In the genomic region with DNA sequence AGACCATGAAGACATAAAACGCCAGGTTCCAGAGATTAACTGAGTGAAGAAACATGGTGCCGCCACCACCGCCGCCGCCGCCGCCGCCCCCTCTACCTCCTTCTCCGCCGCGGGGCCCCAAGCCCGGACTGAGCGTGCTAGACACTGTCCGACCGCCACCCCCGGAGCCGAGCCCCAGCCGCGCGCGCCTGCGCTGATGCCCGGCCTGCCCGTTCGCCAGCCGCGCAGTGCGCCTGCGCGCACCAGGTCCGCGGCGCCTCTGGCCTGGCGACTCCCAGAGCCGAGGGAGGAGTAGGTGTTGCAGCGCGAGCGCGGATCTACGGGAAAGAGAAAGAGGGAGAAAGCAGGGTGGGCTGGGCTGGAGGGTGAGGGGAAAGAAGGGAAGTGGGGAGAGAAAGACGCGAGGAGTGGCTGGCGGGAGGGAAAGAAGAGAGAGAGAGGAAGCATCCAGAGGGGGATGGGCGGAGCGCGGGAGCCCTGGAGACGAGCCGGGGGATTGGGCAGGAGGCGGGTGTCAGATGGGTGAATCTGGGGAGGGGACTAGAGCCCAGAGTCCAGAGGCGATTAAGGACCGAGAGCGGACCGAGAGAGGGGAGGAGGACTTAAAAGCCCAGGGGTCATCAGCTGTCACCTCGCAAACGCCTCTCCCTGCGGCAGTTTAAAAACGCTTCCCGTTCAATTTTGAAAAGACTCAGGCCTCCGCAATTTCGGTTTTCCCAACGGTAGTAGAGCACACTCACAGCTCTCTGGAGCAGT, we compare ENCODE assay signal across 8 cellular contexts. TPM values are rescaled to one million over a fixed set of nuclear protein-coding genes. Genes with fewer than 3 reads are reported as not detected.
DNase-seq lines count a peak whose midpoint lies in the region; ATAC-seq and TF ChIP-seq lines count a peak whose summit lies in the region.

A gene with protein sequence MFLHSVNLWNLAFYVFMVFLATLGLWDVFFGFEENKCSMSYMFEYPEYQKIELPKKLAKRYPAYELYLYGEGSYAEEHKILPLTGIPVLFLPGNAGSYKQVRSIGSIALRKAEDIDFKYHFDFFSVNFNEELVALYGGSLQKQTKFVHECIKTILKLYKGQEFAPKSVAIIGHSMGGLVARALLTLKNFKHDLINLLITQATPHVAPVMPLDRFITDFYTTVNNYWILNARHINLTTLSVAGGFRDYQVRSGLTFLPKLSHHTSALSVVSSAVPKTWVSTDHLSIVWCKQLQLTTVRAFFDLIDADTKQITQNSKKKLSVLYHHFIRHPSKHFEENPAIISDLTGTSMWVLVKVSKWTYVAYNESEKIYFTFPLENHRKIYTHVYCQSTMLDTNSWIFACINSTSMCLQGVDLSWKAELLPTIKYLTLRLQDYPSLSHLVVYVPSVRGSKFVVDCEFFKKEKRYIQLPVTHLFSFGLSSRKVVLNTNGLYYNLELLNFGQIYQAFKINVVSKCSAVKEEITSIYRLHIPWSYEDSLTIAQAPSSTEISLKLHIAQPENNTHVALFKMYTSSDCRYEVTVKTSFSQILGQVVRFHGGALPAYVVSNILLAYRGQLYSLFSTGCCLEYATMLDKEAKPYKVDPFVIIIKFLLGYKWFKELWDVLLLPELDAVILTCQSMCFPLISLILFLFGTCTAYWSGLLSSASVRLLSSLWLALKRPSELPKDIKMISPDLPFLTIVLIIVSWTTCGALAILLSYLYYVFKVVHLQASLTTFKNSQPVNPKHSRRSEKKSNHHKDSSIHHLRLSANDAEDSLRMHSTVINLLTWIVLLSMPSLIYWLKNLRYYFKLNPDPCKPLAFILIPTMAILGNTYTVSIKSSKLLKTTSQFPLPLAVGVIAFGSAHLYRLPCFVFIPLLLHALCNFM (minus strand): TSS at position 146 of the 756 bp plus-strand sequence. CDS start 91 bp downstream, at position 55.

- DNase-seq in NCI-H526 (lab: John Stamatoyannopoulos, UW) (peak; percentile 93 to 99), dedifferentiated amniotic fluid mesenchymal stem cell (ENCODE audit: extremely low spot score) (peak; percentile 81), left lung (peak; percentile 90 to 97)
- peak; percentile 81 for DNase-seq in activated CD4-positive, alpha-beta T cell treated with anti-CD3 and anti-CD28 coated beads, Interleukin-2, amount 10 ng/mL, durations not matched to agents 7 days and 5 days
- peak; percentile 83 to 84 for DNase-seq in stimulated activated CD4-positive, alpha-beta T cell treated with anti-CD3 and anti-CD28 coated beads, Interleukin-2, amount 100 ng/mL, for 48 hours

- TF ChIP-seq CTCF in left lung (IDR thresholded peaks at IDR 0.05), result no peak

- H3K27ac ChIP-seq in BLaER1 treated with 17β-estradiol and CSF1 and Interleukin-3, amounts not matched to agents 10 nM and 100 nM, result peak within 1 kb of the TSS; percentile 20 to 84 (median 74); a peak in 21 of 22 replicates
- H3K27ac ChIP-seq in left lung, result peak within 1 kb of the TSS; percentile 73 to 89

- H4K20me1 ChIP-seq in BLaER1 treated with 17β-estradiol and CSF1 and Interleukin-3, amounts not matched to agents 10 nM and 100 nM, result no peaks in the 10 kb centered on the region

- H3K9me3 Mint-ChIP-seq in activated CD4-positive, alpha-beta T cell treated with anti-CD3 and anti-CD28 coated beads, Interleukin-2, amount 10 ng/mL, durations not matched to agents 7 days and 5 days, result no peaks in the 10 kb centered on the region

- POLR2A ChIA-PET in activated CD4-positive, alpha-beta T cell treated with anti-CD3 and anti-CD28 coated beads, Interleukin-2, amount 10 ng/mL, durations not matched to agents 7 days and 5 days (lab: Charles Lee), result interaction anchor here (1.2 to 1.7 kb wide), 3 partner anchors 11 to 62 kb away, joined by 4 to 12 read pairs (median 9); no protein-coding TSS in a partner anchor

- no peaks in the 10 kb centered on the region for H3K36me3 ChIP-seq in BLaER1 treated with 17β-estradiol and CSF1 and Interleukin-3, amounts not matched to agents 10 nM and 100 nM
- H3K36me3 ChIP-seq in left lung, result no peaks in the 10 kb centered on the region

- peak within 1 kb of the TSS; percentile 96 for H3K27ac Mint-ChIP-seq in activated CD4-positive, alpha-beta T cell treated with anti-CD3 and anti-CD28 coated beads, Interleukin-2, amount 10 ng/mL, durations not matched to agents 7 days and 5 days

- H3K9me3 ChIP-seq in BLaER1 treated with 17β-estradiol and CSF1 and Interleukin-3, amounts not matched to agents 10 nM and 100 nM (replicated peaks in 1 of 11), result no peaks in the 10 kb centered on the region
- H3K9me3 ChIP-seq in left lung, result no peaks in the 10 kb centered on the region

- CTCF ChIA-PET in activated CD4-positive, alpha-beta T cell treated with anti-CD3 and anti-CD28 coated beads, Interleukin-2, amount 10 ng/mL, durations not matched to agents 7 days and 5 days (lab: Charles Lee), result interaction anchor here (1.0 to 2.1 kb wide), 7 partner anchors 10 to 73 kb away, joined by 3 to 7 read pairs (median 4); no protein-coding TSS in a partner anchor

- ATAC-seq in GM19328 (IDR thresholded peaks at IDR 0.05; ENCODE audit: unreplicated experiment) (peak; percentile 81), HG03469 (IDR thresholded peaks at IDR 0.05; ENCODE audit: unreplicated experiment) (peak; percentile 84), left lung (peak; percentile 95)

- intact Hi-C loops in left lung (cut with DNase I), result no loop called here

- no peaks in the 10 kb centered on the region for H3K27me3 Mint-ChIP-seq in activated CD4-positive, alpha-beta T cell treated with anti-CD3 and anti-CD28 coated beads, Interleukin-2, amount 10 ng/mL, durations not matched to agents 7 days and 5 days

- peak within 1 kb of the TSS; percentile 79 to 99 (median 94) for H3K4me2 ChIP-seq in BLaER1 treated with 17β-estradiol and CSF1 and Interleukin-3, amounts not matched to agents 10 nM and 100 nM

- peaks cover 15 to 24% (median 20%) of the 10 kb centered on the region in 10 experiments; a peak in 19 of 20 replicates for H3K4me1 ChIP-seq in BLaER1 treated with 17β-estradiol and CSF1 and Interleukin-3, amounts not matched to agents 10 nM and 100 nM
- H3K4me1 ChIP-seq in left lung, result peaks cover 0 to 22% of the 10 kb centered on the region in 2 donors

- peaks cover 14% of the 10 kb centered on the region for H3K36me3 Mint-ChIP-seq in activated CD4-positive, alpha-beta T cell treated with anti-CD3 and anti-CD28 coated beads, Interleukin-2, amount 10 ng/mL, durations not matched to agents 7 days and 5 days (ENCODE audit: low read depth)

- H3K4me3 ChIP-seq in BLaER1 treated with 17β-estradiol and CSF1 and Interleukin-3, amounts not matched to agents 10 nM and 100 nM, result peak within 1 kb of the TSS; percentile 71 to 93 (median 78)
- peak within 1 kb of the TSS; percentile 74 to 77 for H3K4me3 ChIP-seq in left lung

- H3K4me1 Mint-ChIP-seq in activated CD4-positive, alpha-beta T cell treated with anti-CD3 and anti-CD28 coated beads, Interleukin-2, amount 10 ng/mL, durations not matched to agents 7 days and 5 days, result peaks cover 47% of the 10 kb centered on the region

- peak within 1 kb of the TSS; percentile 73 to 84 (median 80) for H3K9ac ChIP-seq in BLaER1 treated with 17β-estradiol and CSF1 and Interleukin-3, amounts not matched to agents 10 nM and 100 nM

- H3K27me3 ChIP-seq in BLaER1 treated with 17β-estradiol and CSF1 and Interleukin-3, amounts not matched to agents 10 nM and 100 nM, result peaks cover 6 to 20% (median 13%) of the 10 kb centered on the region in 11 experiments; a peak in 18 of 22 replicates
- peaks cover 0 to 7% of the 10 kb centered on the region in 2 donors for H3K27me3 ChIP-seq in left lung

- H3K4me3 Mint-ChIP-seq in activated CD4-positive, alpha-beta T cell treated with anti-CD3 and anti-CD28 coated beads, Interleukin-2, amount 10 ng/mL, durations not matched to agents 7 days and 5 days, result peak within 1 kb of the TSS; percentile 98

RNA-seq across cellular contexts. Expression of the gene that starts here (rescaled TPM):
- total RNA-seq in activated CD4-positive, alpha-beta T cell treated with anti-CD3 and anti-CD28 coated beads, Interleukin-2, amount 10 ng/mL, durations not matched to agents 7 days and 5 days, result 10 to 100 TPM; 39.0 to 42.0 TPM
- 10 to 100 TPM; 12.1 to 17.4 TPM for total RNA-seq in left lung

Comparison
In these comparisons a context has a peak if more than half of its experiments do, and no peak if none do; other contexts are left out.
1. Peak in every context shown above with its lines: DNase-seq, ATAC-seq, H3K4me3 ChIP-seq and H3K27ac ChIP-seq.